In the genomic region with DNA sequence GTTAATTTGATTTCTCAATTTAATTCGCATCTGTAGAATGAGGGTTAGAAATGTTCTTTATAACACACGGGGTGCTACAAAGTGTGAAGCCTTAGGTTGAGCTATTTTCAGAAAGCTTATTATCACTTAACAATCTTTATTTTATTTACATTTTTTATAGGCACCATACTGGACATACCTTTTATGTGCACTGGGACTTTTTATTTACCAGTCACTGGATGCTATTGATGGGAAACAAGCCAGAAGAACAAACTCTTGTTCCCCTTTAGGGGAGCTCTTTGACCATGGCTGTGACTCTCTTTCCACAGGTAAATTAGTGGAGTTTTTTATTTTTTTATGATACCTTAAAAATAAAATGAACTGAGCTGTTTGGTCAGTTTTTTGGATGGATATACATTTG, we compare ENCODE assay signal across 1 cellular context.
TF ChIP-seq lines count a peak whose summit lies in the region.

No MANE protein-coding gene starts in this region.

TF ChIP-seq in HepG2, 621 proteins besides CTCF, POLR2A, EP300 and RAD21:
- TF ChIP-seq TSC22D2 (CRISPR knock-in tag; IDR thresholded peaks at IDR 0.05; ENCODE audit: borderline replicate concordance) (no peak), KLF12 (CRISPR knock-in tag; IDR thresholded peaks at IDR 0.05; ENCODE audit: borderline replicate concordance) (no peak), ZNF124 (CRISPR knock-in tag; IDR thresholded peaks at IDR 0.05) (no peak), ZNF274 (CRISPR knock-in tag; IDR thresholded peaks at IDR 0.05) (no peak), AGO1 (IDR thresholded peaks at IDR 0.05; ENCODE audit: low read depth, low read length, poor library complexity, severe bottlenecking) (no peak), ELF1 (CRISPR knock-in tag; IDR thresholded peaks at IDR 0.05) (no peak), SALL2 (CRISPR knock-in tag; IDR thresholded peaks at IDR 0.05) (no peak), NR2C2 (CRISPR knock-in tag; IDR thresholded peaks at IDR 0.05; ENCODE audit: borderline replicate concordance) (no peak), SAFB2 (CRISPR knock-in tag; IDR thresholded peaks at IDR 0.05; ENCODE audit: borderline replicate concordance, low read depth) (no peak), NONO (IDR thresholded peaks at IDR 0.05) (no peak), NONO (CRISPR knock-in tag; conservative IDR thresholded peaks at IDR 0.05) (no peak), ONECUT2 (CRISPR knock-in tag; IDR thresholded peaks at IDR 0.05) (no peak), TBP (CRISPR knock-in tag; IDR thresholded peaks at IDR 0.05) (no peak), DRAP1 (CRISPR knock-in tag; IDR thresholded peaks at IDR 0.05) (no peak)
- TF ChIP-seq, protein P1, sequence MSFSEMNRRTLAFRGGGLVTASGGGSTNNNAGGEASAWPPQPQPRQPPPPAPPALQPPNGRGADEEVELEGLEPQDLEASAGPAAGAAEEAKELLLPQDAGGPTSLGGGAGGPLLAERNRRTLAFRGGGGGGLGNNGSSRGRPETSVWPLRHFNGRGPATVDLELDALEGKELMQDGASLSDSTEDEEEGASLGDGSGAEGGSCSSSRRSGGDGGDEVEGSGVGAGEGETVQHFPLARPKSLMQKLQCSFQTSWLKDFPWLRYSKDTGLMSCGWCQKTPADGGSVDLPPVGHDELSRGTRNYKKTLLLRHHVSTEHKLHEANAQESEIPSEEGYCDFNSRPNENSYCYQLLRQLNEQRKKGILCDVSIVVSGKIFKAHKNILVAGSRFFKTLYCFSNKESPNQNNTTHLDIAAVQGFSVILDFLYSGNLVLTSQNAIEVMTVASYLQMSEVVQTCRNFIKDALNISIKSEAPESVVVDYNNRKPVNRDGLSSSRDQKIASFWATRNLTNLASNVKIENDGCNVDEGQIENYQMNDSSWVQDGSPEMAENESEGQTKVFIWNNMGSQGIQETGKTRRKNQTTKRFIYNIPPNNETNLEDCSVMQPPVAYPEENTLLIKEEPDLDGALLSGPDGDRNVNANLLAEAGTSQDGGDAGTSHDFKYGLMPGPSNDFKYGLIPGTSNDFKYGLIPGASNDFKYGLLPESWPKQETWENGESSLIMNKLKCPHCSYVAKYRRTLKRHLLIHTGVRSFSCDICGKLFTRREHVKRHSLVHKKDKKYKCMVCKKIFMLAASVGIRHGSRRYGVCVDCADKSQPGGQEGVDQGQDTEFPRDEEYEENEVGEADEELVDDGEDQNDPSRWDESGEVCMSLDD (CRISPR knock-in tag; IDR thresholded peaks at IDR 0.05; ENCODE audit: borderline replicate concordance), result no peak
- TF ChIP-seq, protein P2, sequence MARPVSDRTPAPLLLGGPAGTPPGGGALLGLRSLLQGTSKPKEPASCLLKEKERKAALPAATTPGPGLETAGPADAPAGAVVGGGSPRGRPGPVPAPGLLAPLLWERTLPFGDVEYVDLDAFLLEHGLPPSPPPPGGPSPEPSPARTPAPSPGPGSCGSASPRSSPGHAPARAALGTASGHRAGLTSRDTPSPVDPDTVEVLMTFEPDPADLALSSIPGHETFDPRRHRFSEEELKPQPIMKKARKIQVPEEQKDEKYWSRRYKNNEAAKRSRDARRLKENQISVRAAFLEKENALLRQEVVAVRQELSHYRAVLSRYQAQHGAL (CRISPR knock-in tag; IDR thresholded peaks at IDR 0.05; ENCODE audit: not compliant biosample characterization), result no peak
